16 cellular contexts compared by ENCODE assay signal in the genomic region with DNA sequence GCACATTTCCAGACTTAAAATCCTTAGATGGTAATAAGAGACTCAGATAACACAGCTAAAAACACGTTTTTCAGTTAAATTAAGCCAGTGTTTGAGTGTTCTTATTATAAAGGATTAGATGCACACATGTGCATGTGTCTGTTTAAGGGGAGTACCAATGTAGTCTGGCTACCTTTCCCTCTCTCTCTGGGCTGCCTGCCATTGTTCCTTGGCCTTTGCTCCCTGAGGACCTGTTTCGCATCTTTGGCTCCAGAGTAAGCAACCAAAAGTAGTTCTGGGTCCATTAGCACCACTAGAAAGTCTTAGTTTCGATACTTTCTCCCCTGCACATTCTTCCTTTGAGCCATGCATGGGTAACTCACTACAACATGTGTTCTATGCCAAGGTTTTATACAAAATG.
DNase-seq lines count a peak whose midpoint lies in the region; ATAC-seq, FAIRE-seq and TF ChIP-seq lines count a peak whose summit lies in the region.
"Had no signal": no experiment of that assay in that cellular context is flagged by ENCODE, and none has a peak within 500 bp of the region (broad histone marks: within the 10 kb centered on the region; RNA-seq: fewer than 3 reads in every experiment).

No MANE protein-coding gene starts in this region.

- H3K4me3 ChIP-seq in BLaER1 treated with 17β-estradiol and CSF1 and Interleukin-3, amounts not matched to agents 10 nM and 100 nM = no peak overlapping the region
- no peak overlapping the region for H3K4me3 ChIP-seq in Loucy (ENCODE audit: low read length, poor library complexity, severe bottlenecking)
- H3K4me3 ChIP-seq in ectodermal cell (ENCODE audit: insufficient read depth, low read depth, low read length) = no peak overlapping the region
- H3K4me3 ChIP-seq in kidney (ENCODE audit: low read length in 2 of 2) = no peak overlapping the region
- H3K4me3 ChIP-seq in body of pancreas = no peak overlapping the region
- H3K4me3 ChIP-seq: GM23338 had no signal

- no peaks in the 10 kb centered on the region for H3K9me3 ChIP-seq in BLaER1 treated with 17β-estradiol and CSF1 and Interleukin-3, amounts not matched to agents 10 nM and 100 nM (replicated peaks in 1 of 11)
- no peaks in the 10 kb centered on the region for H3K9me3 ChIP-seq in Loucy (ENCODE audit: insufficient read depth, low read depth, low read length)
- no peaks in the 10 kb centered on the region for H3K9me3 ChIP-seq in ectodermal cell (ENCODE audit: control insufficient read depth, low read length)
- no peaks in the 10 kb centered on the region for H3K9me3 ChIP-seq in kidney (ENCODE audit: control insufficient read depth in 1 of 2, low read length in 2 of 2)
- H3K9me3 ChIP-seq in body of pancreas = no peaks in the 10 kb centered on the region

- no peaks in the 10 kb centered on the region for H3K36me3 ChIP-seq in BLaER1 treated with 17β-estradiol and CSF1 and Interleukin-3, amounts not matched to agents 10 nM and 100 nM
- no peaks in the 10 kb centered on the region for H3K36me3 ChIP-seq in Loucy (ENCODE audit: insufficient read depth, low read length)
- H3K36me3 ChIP-seq in ectodermal cell (ENCODE audit: control insufficient read depth, insufficient read depth, low read length) = peaks cover 6% of the 10 kb centered on the region
- peaks cover 2 to 6% of the 10 kb centered on the region in 2 donors for H3K36me3 ChIP-seq in kidney (ENCODE audit: control insufficient read depth in 1 of 2, insufficient read depth in 2 of 2, low read length in 2 of 2)
- H3K36me3 ChIP-seq in body of pancreas (replicated peaks in 1 of 2; ENCODE audit: insufficient read depth in 1 of 2, low read depth in 2 of 2) = no peaks in the 10 kb centered on the region

- peaks cover 0 to 16% (median 12%) of the 10 kb centered on the region in 10 experiments; a peak in 12 of 20 replicates for H3K4me1 ChIP-seq in BLaER1 treated with 17β-estradiol and CSF1 and Interleukin-3, amounts not matched to agents 10 nM and 100 nM
- H3K4me1 ChIP-seq in Loucy (ENCODE audit: insufficient read depth, low read length, poor library complexity, severe bottlenecking) = peaks cover 3% of the 10 kb centered on the region
- no peaks in the 10 kb centered on the region for H3K4me1 ChIP-seq in ectodermal cell (ENCODE audit: control insufficient read depth, insufficient read depth, low read length)
- H3K4me1 ChIP-seq in kidney (ENCODE audit: control insufficient read depth in 1 of 2, insufficient read depth in 1 of 2, low read depth in 1 of 2, low read length in 2 of 2) = no peaks in the 10 kb centered on the region
- no peaks in the 10 kb centered on the region for H3K4me1 ChIP-seq in body of pancreas

- no peaks in the 10 kb centered on the region for H4K20me1 ChIP-seq in BLaER1 treated with 17β-estradiol and CSF1 and Interleukin-3, amounts not matched to agents 10 nM and 100 nM
- H4K20me1 ChIP-seq in Loucy (ENCODE audit: insufficient read depth, low read length, poor library complexity, severe bottlenecking) = no peaks in the 10 kb centered on the region

- no peaks in the 10 kb centered on the region for H3K9me2 ChIP-seq in Loucy (replicated peaks; ENCODE audit: low read depth, low read length)

- DNase-seq in sciatic nerve (ENCODE audit: low spot score) (no peak), kidney (no peak), body of pancreas (no peak)
- DNase-seq: ACHN; CD4-positive, alpha-beta memory T cell; DND-41; GDM1; H7 had no signal

- intact Hi-C loops in sciatic nerve (cut with DNase I) (no loop called here), kidney (cut with DNase I) (no loop called here), body of pancreas (cut with DNase I) (no loop called here)

- no peaks in the 10 kb centered on the region for H3F3A ChIP-seq in Loucy (ENCODE audit: low read depth)

- H3K4me2 ChIP-seq in BLaER1 treated with 17β-estradiol and CSF1 and Interleukin-3, amounts not matched to agents 10 nM and 100 nM = peak overlapping the region in 6 of 11 experiments; percentile 0 to 54 (median 18); a peak in 8 of 22 replicates
- no peak overlapping the region for H3K4me2 ChIP-seq in Loucy (ENCODE audit: low read depth, low read length, poor library complexity, severe bottlenecking)
- H3K4me2 ChIP-seq: GM23338 had no signal

- H3K9ac ChIP-seq in BLaER1 treated with 17β-estradiol and CSF1 and Interleukin-3, amounts not matched to agents 10 nM and 100 nM = no peak overlapping the region
- H3K9ac ChIP-seq in Loucy (ENCODE audit: low read depth, low read length, poor library complexity, severe bottlenecking) (no peak overlapping the region), kidney (ENCODE audit: low read length in 2 of 2) (no peak overlapping the region)

- FAIRE-seq in kidney (lab: Jason Lieb, UNC) = no peak
- FAIRE-seq: GM12892 had no signal

- H3K27ac ChIP-seq in BLaER1 treated with 17β-estradiol and CSF1 and Interleukin-3, amounts not matched to agents 10 nM and 100 nM = 0 out of 22 replicates have a peak overlapping the region, but pooled peaks of 2 of the 11 experiments have one; percentile 15 to 55
- peak overlapping the region; percentile 11 for H3K27ac ChIP-seq in ectodermal cell (ENCODE audit: insufficient read depth, low read depth, low read length, poor library complexity, severe bottlenecking)
- no peak overlapping the region for H3K27ac ChIP-seq in kidney (ENCODE audit: low read depth in 2 of 2, low read length in 2 of 2)
- no peak overlapping the region for H3K27ac ChIP-seq in body of pancreas
- H3K27ac ChIP-seq: C4-2B had no signal

- peak overlapping the region; percentile 46; the same call in 1 of the 2 replicates for H2AFZ ChIP-seq in Loucy (ENCODE audit: low read length)
- H2AFZ ChIP-seq: GM23338 had no signal

- no peak for TF ChIP-seq POLR2A in body of pancreas (IDR thresholded peaks at IDR 0.05)

- H3K79me2 ChIP-seq in Loucy (ENCODE audit: insufficient read depth, low read length) = no peaks in the 10 kb centered on the region

- WGBS in ectodermal cell, 2 experiments = 94 to 96% methylated on average over 3 of the region's 3 CpGs
- WGBS in body of pancreas, 2 donors = 82 to 85% methylated on average over 3 of the region's 3 CpGs

- H3K27me3 ChIP-seq in BLaER1 treated with 17β-estradiol and CSF1 and Interleukin-3, amounts not matched to agents 10 nM and 100 nM = no peaks in the 10 kb centered on the region
- H3K27me3 ChIP-seq in Loucy (ENCODE audit: insufficient read depth, low read length, poor library complexity, severe bottlenecking) (no peaks in the 10 kb centered on the region), ectodermal cell (ENCODE audit: control insufficient read depth, insufficient read depth, low read length, poor library complexity, severe bottlenecking) (no peaks in the 10 kb centered on the region), body of pancreas (no peaks in the 10 kb centered on the region)

- ATAC-seq in sciatic nerve (peak; percentile 26), body of pancreas (no peak), GM21825 (IDR thresholded peaks at IDR 0.05; ENCODE audit: unreplicated experiment) (no peak), GM18873 (IDR thresholded peaks at IDR 0.05; ENCODE audit: low FRiP score, unreplicated experiment) (no peak)
- ATAC-seq: GM23338 had no signal

- no peak for TF ChIP-seq CTCF in Loucy (conservative IDR thresholded peaks at IDR 0.05; ENCODE audit: low read length)
- no peak for TF ChIP-seq CTCF in kidney (IDR thresholded peaks at IDR 0.05; ENCODE audit: borderline replicate concordance, extremely low read depth, insufficient read depth)
- TF ChIP-seq CTCF in body of pancreas (IDR thresholded peaks at IDR 0.05) = no peak
